ENCODE assay signal across 9 cellular contexts in genomic region chr20:23152308-23152892, GRCh38.
DNase-seq lines count a peak whose midpoint lies in the region; ATAC-seq, FAIRE-seq and TF ChIP-seq lines count a peak whose summit lies in the region.
"Had no signal": no experiment of that assay in that cellular context is flagged by ENCODE, and none has a peak within 500 bp of the region (broad histone marks: within the 10 kb centered on the region; RNA-seq: fewer than 3 reads in every experiment).

No MANE protein-coding gene starts in this region.

- POLR2A ChIA-PET in WTC11 (lab: Charles Lee), result no interaction called here

- no peaks in the 10 kb centered on the region for H3K9me3 ChIP-seq in right cardiac atrium (ENCODE audit: control insufficient read depth, low read length)

- no peak overlapping the region for H3K4me3 ChIP-seq in right cardiac atrium (ENCODE audit: low read length)

- FAIRE-seq in H54 (lab: Jason Lieb, UNC), result no peak

- peaks cover 26% of the 10 kb centered on the region for H3K4me1 ChIP-seq in right cardiac atrium (ENCODE audit: control insufficient read depth, insufficient read depth, low read length)

- H3K9me3 Mint-ChIP-seq in WTC11, result no peaks in the 10 kb centered on the region

- intact Hi-C loops in right cardiac atrium (cut with DNase I), result no loop called here

- peaks cover 19% of the 10 kb centered on the region for H3K4me1 Mint-ChIP-seq in WTC11
- H3K4me1 Mint-ChIP-seq: IgD-negative memory B cell had no signal

- CTCF ChIA-PET in WTC11 (lab: Charles Lee), result no interaction called here

- no peak overlapping the region for H3K4me3 Mint-ChIP-seq in WTC11
- H3K4me3 Mint-ChIP-seq: IgD-negative memory B cell had no signal

- no peak for TF ChIP-seq CTCF in WTC11 (IDR thresholded peaks at IDR 0.05)

- no peak for ATAC-seq in WTC11
- peak; percentile 89 to 95 for ATAC-seq in right cardiac atrium
- ATAC-seq in HG03378 (IDR thresholded peaks at IDR 0.05; ENCODE audit: unreplicated experiment), result no peak
- ATAC-seq in HG02970 (IDR thresholded peaks at IDR 0.05; ENCODE audit: low FRiP score, unreplicated experiment), result no peak

- no peaks in the 10 kb centered on the region for H3K36me3 Mint-ChIP-seq in WTC11
- H3K36me3 Mint-ChIP-seq: IgD-negative memory B cell had no signal

- H3K27me3 ChIP-seq in right cardiac atrium (ENCODE audit: control insufficient read depth, insufficient read depth), result no peaks in the 10 kb centered on the region

- H3K27me3 Mint-ChIP-seq in WTC11 (ENCODE audit: low read depth), result no peaks in the 10 kb centered on the region

- DNase-seq in HCEC 1CT (peak; percentile 66), WTC11 (ENCODE audit: low spot score) (no peak), right cardiac atrium (peak; percentile 87 to 91 (median 87)), H54 (ENCODE audit: insufficient read length, low spot score) (no peak), NCI-H2081 treated with DMSO at 0.1 percent for 48 hours (lab: John Stamatoyannopoulos, UW) (no peak)
- peak; percentile 10 for DNase-seq in stimulated activated CD8-positive, alpha-beta memory T cell treated with anti-CD3 and anti-CD28 coated beads, Interleukin-4, amount 100 ng/mL, for 48 hours

- no peak overlapping the region for H3K27ac Mint-ChIP-seq in WTC11
- H3K27ac Mint-ChIP-seq: IgD-negative memory B cell had no signal

- TF ChIP-seq POLR2A in H54 (IDR thresholded peaks at IDR 0.05; ENCODE audit: low read depth, low read length), result no peak

- WGBS in right cardiac atrium, result 9% methylated on average over 9 of the region's 9 CpGs

- peak overlapping the region; percentile 55 for H3K27ac ChIP-seq in right cardiac atrium (ENCODE audit: low read length)

TF ChIP-seq in WTC11, 78 proteins besides CTCF, POLR2A, EP300 and RAD21:
- TF ChIP-seq GABPB1 (CRISPR knock-in tag; IDR thresholded peaks at IDR 0.05), result peak; percentile 78
- TF ChIP-seq ATF1 (CRISPR knock-in tag; IDR thresholded peaks at IDR 0.05), result no peak
- no peak for TF ChIP-seq ZBTB43 (CRISPR knock-in tag; IDR thresholded peaks at IDR 0.05)
- TF ChIP-seq ZNF423 (CRISPR knock-in tag; IDR thresholded peaks at IDR 0.05), result no peak
- no peak for TF ChIP-seq FOXK1 (CRISPR knock-in tag; IDR thresholded peaks at IDR 0.05)
TF ChIP-seq in WTC11: peak in this region for 1.

Comparison
In these comparisons a context has a peak if more than half of its experiments do, and no peak if none do; other contexts are left out.
1. DNase-seq: peak in HCEC 1CT (single experiment), right cardiac atrium (3 of 3) and stimulated activated CD8-positive, alpha-beta memory T cell treated with anti-CD3 and anti-CD28 coated beads, Interleukin-4, amount 100 ng/mL, for 48 hours (single experiment); none in WTC11 (single experiment), H54 (single experiment) and NCI-H2081 treated with DMSO at 0.1 percent for 48 hours (single experiment).
2. ATAC-seq: peak in right cardiac atrium (2 of 2); none in WTC11 (single experiment), HG03378 (single experiment) and HG02970 (single experiment).